In the genomic region with DNA sequence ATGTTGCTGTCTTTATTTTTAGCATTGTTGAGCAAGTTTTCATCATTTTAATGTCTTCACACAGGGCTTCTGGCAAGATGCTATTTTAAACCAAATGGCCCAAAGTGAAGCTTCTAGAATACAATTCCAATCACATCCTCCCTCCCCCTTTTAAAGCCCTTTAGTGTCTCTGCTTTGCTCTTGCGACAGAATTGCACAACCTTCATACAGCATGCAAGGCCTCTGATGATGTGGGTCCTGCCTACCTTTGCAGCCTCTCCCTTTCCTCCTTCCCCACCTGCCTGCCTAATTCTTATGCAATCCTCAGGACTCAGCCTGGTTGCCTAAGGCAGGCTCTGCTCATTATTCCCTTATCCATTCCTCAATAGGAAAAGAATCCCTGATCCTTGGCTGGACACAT, we compare ENCODE assay signal across 16 cellular contexts.
DNase-seq lines count a peak whose midpoint lies in the region; ATAC-seq and TF ChIP-seq lines count a peak whose summit lies in the region.
"Had no signal": no experiment of that assay in that cellular context is flagged by ENCODE, and none has a peak within 500 bp of the region (broad histone marks: within the 10 kb centered on the region; RNA-seq: fewer than 3 reads in every experiment).

No MANE protein-coding gene starts in this region.

- intact Hi-C loops in mucosa of descending colon (cut with DNase I, micrococcal nuclease) = no loop called here
- intact Hi-C loops in colonic mucosa (cut with DNase I) = no loop called here

- H3K36me3 ChIP-seq in adipocyte (ENCODE audit: control insufficient read depth, insufficient read depth, low read length, severe bottlenecking) (no peaks in the 10 kb centered on the region), mucosa of descending colon (ENCODE audit: low read depth) (no peaks in the 10 kb centered on the region), colonic mucosa (no peaks in the 10 kb centered on the region)

- no peak for TF ChIP-seq CTCF in mucosa of descending colon (IDR thresholded peaks at IDR 0.05)
- TF ChIP-seq CTCF in colonic mucosa (IDR thresholded peaks at IDR 0.05) = no peak

- H3K9me3 ChIP-seq in adipocyte (ENCODE audit: control insufficient read depth, low read length) = peaks cover 13% of the 10 kb centered on the region
- peaks cover 12% of the 10 kb centered on the region for H3K9me3 ChIP-seq in mucosa of descending colon
- no peaks in the 10 kb centered on the region for H3K9me3 ChIP-seq in colonic mucosa

- peaks cover 25% of the 10 kb centered on the region for H3K4me1 Mint-ChIP-seq in T-helper 2 cell treated with Interferon-gamma antibody and Interleukin-4, amounts not matched to agents 5 μg/mL and 100 μg/mL, for 36 hours (ENCODE audit: low read depth)

- TF ChIP-seq EP300 in Ishikawa (IDR thresholded peaks at IDR 0.05; ENCODE audit: borderline replicate concordance) = no peak

- H3K27me3 ChIP-seq in adipocyte (replicated peaks; ENCODE audit: control insufficient read depth, insufficient read depth, low read length) (no peaks in the 10 kb centered on the region), colonic mucosa (no peaks in the 10 kb centered on the region)

- peak overlapping the region; percentile 36 for H3K4me3 Mint-ChIP-seq in T-helper 2 cell treated with Interferon-gamma antibody and Interleukin-4, amounts not matched to agents 5 μg/mL and 100 μg/mL, for 36 hours
- H3K4me3 Mint-ChIP-seq: activated naive CD8-positive, alpha-beta T cell treated with anti-CD3 and anti-CD28 coated beads, Interleukin-2, amount 50 U/mL, for 24 hours; CD8-positive, alpha-beta T cell; central memory CD8-positive, alpha-beta T cell had no signal

- peaks cover 24% of the 10 kb centered on the region for H3K36me3 Mint-ChIP-seq in T-helper 2 cell treated with Interferon-gamma antibody and Interleukin-4, amounts not matched to agents 5 μg/mL and 100 μg/mL, for 36 hours (ENCODE audit: low read depth)

- peak; percentile 51 for ATAC-seq in mucosa of descending colon
- ATAC-seq: CD8-positive, alpha-beta T cell had no signal

- H3K4me3 ChIP-seq in adipocyte (ENCODE audit: low read length) (no peak overlapping the region), mucosa of descending colon (no peak overlapping the region), colonic mucosa (no peak overlapping the region)

- H3K9me3 Mint-ChIP-seq in T-helper 2 cell treated with Interferon-gamma antibody and Interleukin-4, amounts not matched to agents 5 μg/mL and 100 μg/mL, for 36 hours = peaks cover 24% of the 10 kb centered on the region

- H3K27ac Mint-ChIP-seq in T-helper 2 cell treated with Interferon-gamma antibody and Interleukin-4, amounts not matched to agents 5 μg/mL and 100 μg/mL, for 36 hours = peak overlapping the region; percentile 68
- H3K27ac Mint-ChIP-seq: activated naive CD8-positive, alpha-beta T cell treated with anti-CD3 and anti-CD28 coated beads, Interleukin-2, amount 50 U/mL, for 24 hours; CD8-positive, alpha-beta T cell had no signal

- H3K27me3 Mint-ChIP-seq in T-helper 2 cell treated with Interferon-gamma antibody and Interleukin-4, amounts not matched to agents 5 μg/mL and 100 μg/mL, for 36 hours (ENCODE audit: low read depth) = no peaks in the 10 kb centered on the region
- H3K27me3 Mint-ChIP-seq: activated naive CD8-positive, alpha-beta T cell treated with anti-CD3 and anti-CD28 coated beads, Interleukin-2, amount 50 U/mL, for 24 hours; central memory CD8-positive, alpha-beta T cell had no signal

- H3K4me1 ChIP-seq in adipocyte (ENCODE audit: control insufficient read depth, insufficient read depth, low read length) = peaks cover 13% of the 10 kb centered on the region
- no peaks in the 10 kb centered on the region for H3K4me1 ChIP-seq in mucosa of descending colon (ENCODE audit: low read depth)
- no peaks in the 10 kb centered on the region for H3K4me1 ChIP-seq in colonic mucosa

- DNase-seq in T-helper 2 cell treated with Interferon-gamma antibody and Interleukin-4, amounts not matched to agents 5 μg/mL and 100 μg/mL, for 36 hours (ENCODE audit: low spot score) = no peak
- DNase-seq in T-helper 2 cell (no peak), adipocyte (ENCODE audit: low read depth) (peak; percentile 31), mucosa of descending colon (no peak), KBM-7 (no peak), colonic mucosa (no peak), glomerular visceral epithelial cell (ENCODE audit: extremely low spot score) (no peak)
- DNase-seq: activated naive CD8-positive, alpha-beta T cell treated with anti-CD3 and anti-CD28 coated beads, Interleukin-2, amount 50 U/mL, for 24 hours; CD8-positive, alpha-beta T cell; head of caudate nucleus; Karpas-422; NCI-H1694; nucleus accumbens; stimulated activated CD4-positive, alpha-beta T cell treated with anti-CD3 and anti-CD28 coated beads, Interleukin-4, amount 100 ng/mL, for 4 hours had no signal

- H3K9ac ChIP-seq in adipocyte (ENCODE audit: low read length) = no peak overlapping the region
- no peak overlapping the region for H3K9ac ChIP-seq in colonic mucosa (ENCODE audit: low read depth in 2 of 2, low read length in 2 of 2)

- H3K27ac ChIP-seq in colonic mucosa = no peak overlapping the region

- in situ Hi-C loops in KBM-7 (cut with MboI; ENCODE audit: low pct_unique_long_range_greater_than_20kb, low sequenced_read_pairs) = no loop called here

- TF ChIP-seq RAD21 in Ishikawa (IDR thresholded peaks at IDR 0.05; ENCODE audit: low read depth) = no peak

TF ChIP-seq in Ishikawa, 13 proteins besides CTCF, POLR2A, EP300 and RAD21:
- TF ChIP-seq CEBPB (IDR thresholded peaks at IDR 0.05) (peak; percentile 60; the same call in 1 of the 2 replicates), NFIC (IDR thresholded peaks at IDR 0.05) (no peak), TEAD4 (IDR thresholded peaks at IDR 0.05) (no peak), TCF12 (IDR thresholded peaks at IDR 0.05; ENCODE audit: low read depth) (no peak)
- TF ChIP-seq, protein P1, sequence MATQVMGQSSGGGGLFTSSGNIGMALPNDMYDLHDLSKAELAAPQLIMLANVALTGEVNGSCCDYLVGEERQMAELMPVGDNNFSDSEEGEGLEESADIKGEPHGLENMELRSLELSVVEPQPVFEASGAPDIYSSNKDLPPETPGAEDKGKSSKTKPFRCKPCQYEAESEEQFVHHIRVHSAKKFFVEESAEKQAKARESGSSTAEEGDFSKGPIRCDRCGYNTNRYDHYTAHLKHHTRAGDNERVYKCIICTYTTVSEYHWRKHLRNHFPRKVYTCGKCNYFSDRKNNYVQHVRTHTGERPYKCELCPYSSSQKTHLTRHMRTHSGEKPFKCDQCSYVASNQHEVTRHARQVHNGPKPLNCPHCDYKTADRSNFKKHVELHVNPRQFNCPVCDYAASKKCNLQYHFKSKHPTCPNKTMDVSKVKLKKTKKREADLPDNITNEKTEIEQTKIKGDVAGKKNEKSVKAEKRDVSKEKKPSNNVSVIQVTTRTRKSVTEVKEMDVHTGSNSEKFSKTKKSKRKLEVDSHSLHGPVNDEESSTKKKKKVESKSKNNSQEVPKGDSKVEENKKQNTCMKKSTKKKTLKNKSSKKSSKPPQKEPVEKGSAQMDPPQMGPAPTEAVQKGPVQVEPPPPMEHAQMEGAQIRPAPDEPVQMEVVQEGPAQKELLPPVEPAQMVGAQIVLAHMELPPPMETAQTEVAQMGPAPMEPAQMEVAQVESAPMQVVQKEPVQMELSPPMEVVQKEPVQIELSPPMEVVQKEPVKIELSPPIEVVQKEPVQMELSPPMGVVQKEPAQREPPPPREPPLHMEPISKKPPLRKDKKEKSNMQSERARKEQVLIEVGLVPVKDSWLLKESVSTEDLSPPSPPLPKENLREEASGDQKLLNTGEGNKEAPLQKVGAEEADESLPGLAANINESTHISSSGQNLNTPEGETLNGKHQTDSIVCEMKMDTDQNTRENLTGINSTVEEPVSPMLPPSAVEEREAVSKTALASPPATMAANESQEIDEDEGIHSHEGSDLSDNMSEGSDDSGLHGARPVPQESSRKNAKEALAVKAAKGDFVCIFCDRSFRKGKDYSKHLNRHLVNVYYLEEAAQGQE (IDR thresholded peaks at IDR 0.05; ENCODE audit: low read depth) = no peak
